25 cellular contexts compared by ENCODE assay signal in the genomic region with DNA sequence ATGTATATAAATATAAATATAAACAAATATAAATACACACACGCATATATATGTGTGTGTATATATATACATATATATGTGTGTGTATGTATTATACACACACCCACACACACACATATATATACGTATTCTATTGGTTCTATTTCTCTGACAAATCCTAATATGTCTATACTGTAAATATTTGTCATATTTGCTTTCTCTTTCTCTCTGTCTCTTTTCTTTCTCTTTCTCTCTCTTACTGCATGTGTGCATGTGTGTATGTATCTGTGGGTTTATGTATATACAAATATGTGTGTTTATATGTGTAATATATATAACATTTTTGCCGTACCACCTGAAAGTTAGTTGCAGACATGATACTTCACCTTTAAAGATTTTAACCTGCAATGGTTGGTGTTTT.
"Had no signal": no experiment of that assay in that cellular context is flagged by ENCODE, and none has a peak within 500 bp of the region (broad histone marks: within the 10 kb centered on the region; RNA-seq: fewer than 3 reads in every experiment).

No MANE protein-coding gene starts in this region.

- ATAC-seq: foreskin keratinocyte; gastroesophageal sphincter; heart left ventricle; left lobe of liver; psoas muscle; right cardiac atrium; stimulated activated effector memory CD8-positive, alpha-beta T cell treated with anti-CD3 and anti-CD28 coated beads, Interleukin-12 subunit alpha, Interleukin-12 subunit beta, amount 100 ng/mL, for 72 hours had no signal

- FAIRE-seq: endothelial cell of umbilical vein, kidney had no signal

- H3K79me2 ChIP-seq: hepatocyte had no signal

- DNase-seq: dermis blood vessel endothelial cell; effector memory CD4-positive, alpha-beta T cell; foreskin keratinocyte; heart left ventricle; kidney; natural killer cell; occipital lobe; ovary; posterior cingulate gyrus; psoas muscle; right cardiac atrium; sigmoid colon; stimulated activated CD4-positive, alpha-beta T cell treated with anti-CD3 and anti-CD28 coated beads, Interleukin-2, amount 100 ng/mL, for 24 hours; stimulated activated CD4-positive, alpha-beta T cell treated with anti-CD3 and anti-CD28 coated beads, Interleukin-4, amount 100 ng/mL, for 24 hours; stimulated activated naive CD4-positive, alpha-beta T cell treated with Interleukin-2 at 50 U/mL for 16 hours; stomach; thyroid gland; trophoblast cell had no signal

- H3K27ac ChIP-seq: esophagus muscularis mucosa, foreskin keratinocyte, gastroesophageal sphincter, heart left ventricle, hepatocyte, ovary, psoas muscle, sigmoid colon, stomach, thyroid gland had no signal

- H3K4me3 ChIP-seq: esophagus muscularis mucosa, gastroesophageal sphincter, heart left ventricle, hepatocyte, lung, ovary, psoas muscle, sigmoid colon, stomach, thyroid gland had no signal

- H3K9me3 ChIP-seq: esophagus muscularis mucosa, gastroesophageal sphincter, heart left ventricle, ovary, psoas muscle, sigmoid colon, stomach, thyroid gland had no signal

- H2AFZ ChIP-seq: hepatocyte had no signal

- H3K4me2 ChIP-seq: hepatocyte had no signal

- H3K36me3 ChIP-seq: esophagus muscularis mucosa, gastroesophageal sphincter, heart left ventricle, ovary, sigmoid colon, stomach, thyroid gland had no signal

- H3K4me1 ChIP-seq: foreskin keratinocyte, gastroesophageal sphincter, psoas muscle, sigmoid colon, stomach, thyroid gland had no signal

- H3K27me3 ChIP-seq: esophagus muscularis mucosa, foreskin keratinocyte, gastroesophageal sphincter, heart left ventricle, hepatocyte, ovary, sigmoid colon, stomach, thyroid gland had no signal
